26 cellular contexts compared by ENCODE assay signal in genomic region chr19:27911122-27911898, GRCh38.
"Had no signal": no experiment of that assay in that cellular context is flagged by ENCODE, and none has a peak within 500 bp of the region (broad histone marks: within the 10 kb centered on the region; RNA-seq: fewer than 3 reads in every experiment).

No MANE protein-coding gene starts in this region.

- H3K36me3 Mint-ChIP-seq: mesothelial cell of epicardium, naive B cell, natural killer cell, neural progenitor cell had no signal

- H3K27ac Mint-ChIP-seq: mesothelial cell of epicardium, naive B cell, natural killer cell, nephron progenitor cell, neural progenitor cell, progenitor cell of endocrine pancreas had no signal

- DNase-seq: head of caudate nucleus; hippocampal formation; left colon; lower lobe of right lung; mesendoderm; naive B cell; natural killer cell; nephron progenitor cell; occipital lobe; ovary; right cardiac atrium; stimulated activated CD4-positive, alpha-beta T cell treated with anti-CD3 and anti-CD28 coated beads, Interleukin-12 subunit alpha, Interleukin-12 subunit beta, amount 100 ng/mL, for 4 hours; stimulated activated CD4-positive, alpha-beta T cell treated with anti-CD3 and anti-CD28 coated beads, Interleukin-15, amount 100 ng/mL, for 24 hours; stimulated activated CD4-positive, alpha-beta T cell treated with anti-CD3 and anti-CD28 coated beads, Interleukin-2, amount 100 ng/mL, for 24 hours; stimulated activated CD4-positive, alpha-beta T cell treated with anti-CD3 and anti-CD28 coated beads, Interleukin-4, amount 100 ng/mL, for 1 hour; stimulated activated naive CD4-positive, alpha-beta T cell treated with Interleukin-2 at 50 U/mL for 16 hours; tibial artery; trophoblast cell; upper lobe of right lung; uterus had no signal

- ATAC-seq: left colon, left lung, natural killer cell, right cardiac atrium, sciatic nerve, upper lobe of right lung had no signal

- H3K4me1 Mint-ChIP-seq: mesothelial cell of epicardium, natural killer cell, nephron progenitor cell, neural progenitor cell had no signal

- FAIRE-seq: keratinocyte had no signal

- H3K27me3 Mint-ChIP-seq: naive B cell, progenitor cell of endocrine pancreas had no signal

- H3K4me3 Mint-ChIP-seq: mesothelial cell of epicardium, naive B cell, natural killer cell, nephron progenitor cell had no signal
